ENCODE assay signal across 9 cellular contexts in genomic region chr3:148077318-148077923, GRCh38.
A peak's percentile ranks its signal among the peaks of the same experiment; 100 is the strongest.
DNase-seq lines count a peak whose midpoint lies in the region; ATAC-seq and TF ChIP-seq lines count a peak whose summit lies in the region.
"Had no signal": no experiment of that assay in that cellular context is flagged by ENCODE, and none has a peak within 500 bp of the region (broad histone marks: within the 10 kb centered on the region; RNA-seq: fewer than 3 reads in every experiment).

No MANE protein-coding gene starts in this region.

- H3K9me3 Mint-ChIP-seq in CD4-positive, alpha-beta T cell: peaks cover 2% of the 10 kb centered on the region

- DNase-seq in fibroblast of the aortic adventitia (ENCODE audit: low read depth) (peak; percentile 52), NCI-H2227 treated with DMSO at 0.1 percent for 48 hours (lab: John Stamatoyannopoulos, UW) (no peak)
- DNase-seq in CD4-positive, alpha-beta T cell: no peak
- DNase-seq: upper lobe of left lung had no signal

- no peaks in the 10 kb centered on the region for H3K27me3 ChIP-seq in OCI-LY3 (ENCODE audit: low read depth, low read length)
- H3K27me3 ChIP-seq in CD4-positive, alpha-beta T cell (ENCODE audit: control insufficient read depth, insufficient read depth, low read length): no peaks in the 10 kb centered on the region
- H3K27me3 ChIP-seq: upper lobe of left lung had no signal

- no peaks in the 10 kb centered on the region for H3K79me2 ChIP-seq in OCI-LY3 (ENCODE audit: low read length)

- no peaks in the 10 kb centered on the region for H3K4me1 Mint-ChIP-seq in CD4-positive, alpha-beta T cell (ENCODE audit: low read depth)

- H3K4me2 ChIP-seq in OCI-LY3 (ENCODE audit: low read length): no peak overlapping the region

- no peaks in the 10 kb centered on the region for H3K36me3 Mint-ChIP-seq in CD4-positive, alpha-beta T cell (ENCODE audit: low read depth)

- H3K4me3 ChIP-seq in OCI-LY3 (ENCODE audit: low read length) (no peak overlapping the region), fibroblast of the aortic adventitia (ENCODE audit: low read depth, low read length) (no peak overlapping the region)
- H3K4me3 ChIP-seq: upper lobe of left lung had no signal

- no peaks in the 10 kb centered on the region for H3K36me3 ChIP-seq in OCI-LY3 (replicated peaks; ENCODE audit: low read depth, low read length)
- H3K36me3 ChIP-seq: upper lobe of left lung had no signal

- CTCF ChIA-PET in CD4-positive, alpha-beta T cell (lab: Charles Lee): no interaction called here

- H3K27ac ChIP-seq in C4-2B (no peak overlapping the region), OCI-LY3 (ENCODE audit: low read length) (no peak overlapping the region)
- H3K27ac ChIP-seq in CD4-positive, alpha-beta T cell (ENCODE audit: low read depth, low read length): no peak overlapping the region
- H3K27ac ChIP-seq: upper lobe of left lung had no signal

- no peaks in the 10 kb centered on the region for H3K27me3 Mint-ChIP-seq in CD4-positive, alpha-beta T cell

- H3K4me1 ChIP-seq in OCI-LY3 (ENCODE audit: low read length): peaks cover 6% of the 10 kb centered on the region; the same call in 1 of the 2 replicates
- H3K4me1 ChIP-seq: upper lobe of left lung had no signal

- intact Hi-C loops in CD4-positive, alpha-beta T cell (cut with DNase I, micrococcal nuclease): no loop called here

- no peak overlapping the region for H3K27ac Mint-ChIP-seq in CD4-positive, alpha-beta T cell

- no peak overlapping the region for H3K9ac ChIP-seq in OCI-LY3 (ENCODE audit: low read length)

- POLR2A ChIA-PET in CD4-positive, alpha-beta T cell (lab: Charles Lee): no interaction called here

- TF ChIP-seq CTCF in C4-2B (conservative IDR thresholded peaks at IDR 0.05) (peak; percentile 80), OCI-LY3 (IDR thresholded peaks at IDR 0.05; ENCODE audit: low read depth, low read length) (peak; percentile 71), fibroblast of the aortic adventitia (IDR thresholded peaks at IDR 0.05; ENCODE audit: insufficient read depth, low read length) (peak; percentile 60)
- no peak for TF ChIP-seq CTCF in CD4-positive, alpha-beta T cell (IDR thresholded peaks at IDR 0.05)

- peak; percentile 53 for ATAC-seq in GM21390 (IDR thresholded peaks at IDR 0.05; ENCODE audit: unreplicated experiment)
- no peak for ATAC-seq in GM21528 (IDR thresholded peaks at IDR 0.05; ENCODE audit: low FRiP score, unreplicated experiment)
- ATAC-seq in CD4-positive, alpha-beta T cell (ENCODE audit: poor library complexity): no peak
- ATAC-seq in GM21786 (IDR thresholded peaks at IDR 0.05; ENCODE audit: unreplicated experiment): no peak

- H3K4me3 Mint-ChIP-seq in CD4-positive, alpha-beta T cell: no peak overlapping the region

- H4K20me1 ChIP-seq in OCI-LY3 (ENCODE audit: insufficient read depth, low read length): no peaks in the 10 kb centered on the region

- no peaks in the 10 kb centered on the region for H3K9me3 ChIP-seq in OCI-LY3 (ENCODE audit: insufficient read depth, low read length)
- no peaks in the 10 kb centered on the region for H3K9me3 ChIP-seq in CD4-positive, alpha-beta T cell (ENCODE audit: control insufficient read depth, low read length)
- H3K9me3 ChIP-seq: upper lobe of left lung had no signal

- no peak overlapping the region for H2AFZ ChIP-seq in OCI-LY3 (ENCODE audit: low read depth, low read length)
